Comparison of ENCODE assay signal across 25 cellular contexts in genomic region chr9:27475057-27475456, GRCh38. TPM values are rescaled to one million over a fixed set of nuclear protein-coding genes. Genes with fewer than 3 reads are reported as not detected.
"Had no signal": no experiment of that assay in that cellular context is flagged by ENCODE, and none has a peak within 500 bp of the region (broad histone marks: within the 10 kb centered on the region; RNA-seq: fewer than 3 reads in every experiment).

No MANE protein-coding gene starts in this region.

- H3K9me3 ChIP-seq: MG63 had no signal

- DNase-seq: activated CD4-positive, alpha-beta T cell treated with anti-CD3 and anti-CD28 coated beads for 48 hours; activated CD4-positive, alpha-beta T cell treated with anti-CD3 and anti-CD28 coated beads, Interleukin-2, amount 50 U/mL, for 4 hours; activated CD4-positive, CD25-positive, alpha-beta regulatory T cell treated with anti-CD3 and anti-CD28 coated beads, Interleukin-2, amount 50 U/mL, for 72 hours; activated CD8-positive, alpha-beta memory T cell treated with anti-CD3 and anti-CD28 coated beads, Interleukin-2, amount 10 ng/mL, durations not matched to agents 7 days and 5 days; activated effector memory CD4-positive, alpha-beta T cell treated with anti-CD3 and anti-CD28 coated beads, Interleukin-2, amount 50 U/mL, for 16 hours; activated naive CD4-positive, alpha-beta T cell treated with Interleukin-2 at 50 U/mL for 16 hours; activated T-cell treated with anti-CD3 and anti-CD28 coated beads, Interleukin-2, amount 50 U/mL, for 4 hours; amygdala; MG63; MV-4-11; NCI-H1092 treated with DMSO at 0.1 percent for 48 hours; NCI-H1417 treated with DMSO at 0.1 percent for 48 hours; NCI-H1694; NCI-H2029; NCI-H2107; NCI-H345; NCI-H510A; NCI-H526 treated with DMSO at 0.1 percent for 48 hours; NCI-H82; RPMI8226; SHP77 treated with DMSO at 0.1 percent for 48 hours had no signal

- ATAC-seq: activated CD8-positive, alpha-beta memory T cell treated with anti-CD3 and anti-CD28 coated beads, Interleukin-2, amount 10 ng/mL, durations not matched to agents 7 days and 5 days; activated T-cell treated with anti-CD3 and anti-CD28 coated beads, Interleukin-2, amount 50 U/mL, for 4 hours; Panc1; WTC11 had no signal

- H3K27me3 ChIP-seq: MG63 had no signal

- H3K36me3 ChIP-seq: MG63 had no signal

- H3K4me3 ChIP-seq: MG63 had no signal

RNA-seq across cellular contexts. Expression of gene IFNK, which starts 49.0 kb away (rescaled TPM):
- total RNA-seq: activated CD8-positive, alpha-beta memory T cell treated with anti-CD3 and anti-CD28 coated beads, Interleukin-2, amount 10 ng/mL, durations not matched to agents 7 days and 5 days; activated T-cell treated with anti-CD3 and anti-CD28 coated beads, Interleukin-2, amount 50 U/mL, for 4 hours; astrocyte; SK-MEL-5; WTC11 had no signal

RNA-seq across cellular contexts. Expression of gene MOB3B, which starts 54.6 kb away (rescaled TPM):
- total RNA-seq: SK-MEL-5 had no signal
